14 cellular contexts compared by ENCODE assay signal in the genomic region with DNA sequence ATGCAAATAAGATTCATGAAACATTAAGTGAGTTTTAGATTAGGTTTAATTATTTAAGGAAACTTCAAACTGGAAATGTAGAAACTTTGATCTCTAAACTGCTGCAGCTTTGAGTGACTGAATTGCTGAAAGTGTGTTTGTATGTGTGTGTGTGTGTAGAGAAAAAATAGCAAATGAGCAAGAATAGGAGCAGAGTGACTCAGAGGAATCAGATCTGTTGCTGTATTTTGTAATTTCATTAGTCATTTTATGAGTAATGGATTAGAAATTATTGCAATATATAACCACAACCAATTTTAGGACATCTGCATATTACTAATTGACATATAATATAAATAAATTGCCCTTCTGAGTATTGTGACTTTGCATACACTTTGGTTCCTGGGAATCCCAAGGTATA. TPM values are rescaled to one million over a fixed set of nuclear protein-coding genes. Genes with fewer than 3 reads are reported as not detected.
DNase-seq lines count a peak whose midpoint lies in the region; ATAC-seq and TF ChIP-seq lines count a peak whose summit lies in the region.
"Had no signal": no experiment of that assay in that cellular context is flagged by ENCODE, and none has a peak within 500 bp of the region (broad histone marks: within the 10 kb centered on the region; RNA-seq: fewer than 3 reads in every experiment).

No MANE protein-coding gene starts in this region.

- H3K9me3 ChIP-seq in adipocyte (ENCODE audit: control insufficient read depth, low read length) (no peaks in the 10 kb centered on the region), spleen (no peaks in the 10 kb centered on the region)
- H3K9me3 ChIP-seq: A549, SJSA1 had no signal

- TF ChIP-seq POLR2A in spleen (IDR thresholded peaks at IDR 0.05): no peak

- peak; percentile 82 for DNase-seq in adipocyte (ENCODE audit: low read depth)
- DNase-seq in fibroblast of the conjunctiva (ENCODE audit: low read depth): peak; percentile 41
- DNase-seq in spleen: no peak
- DNase-seq in effector memory CD8-positive, alpha-beta T cell: no peak
- DNase-seq in G401 (ENCODE audit: low spot score): no peak
- DNase-seq: activated gamma-delta T cell, caudate nucleus, erythroblast, NCI-H2171 treated with DMSO at 0.1 percent for 48 hours had no signal

- H3K4me3 ChIP-seq in ACC112 (ENCODE audit: low read depth, low read length) (peak overlapping the region; percentile 15; the same call in 1 of the 2 replicates), adipocyte (ENCODE audit: low read length) (no peak overlapping the region), spleen (no peak overlapping the region)
- H3K4me3 ChIP-seq: A549, SJSA1 had no signal

- H3K27ac Mint-ChIP-seq in effector memory CD8-positive, alpha-beta T cell: no peak overlapping the region

- H3K4me1 ChIP-seq in ACC112 (ENCODE audit: control insufficient read depth, insufficient read depth, low read length, unreplicated experiment) (peaks cover 36% of the 10 kb centered on the region), adipocyte (ENCODE audit: control insufficient read depth, insufficient read depth, low read length) (peaks cover 26% of the 10 kb centered on the region), spleen (no peaks in the 10 kb centered on the region)
- H3K4me1 ChIP-seq: A549, SJSA1 had no signal

- H3K9me3 Mint-ChIP-seq in effector memory CD8-positive, alpha-beta T cell: no peaks in the 10 kb centered on the region

- H3K27me3 Mint-ChIP-seq in effector memory CD8-positive, alpha-beta T cell: no peaks in the 10 kb centered on the region

- intact Hi-C loops in spleen (cut with DNase I; ENCODE audit: low total_unique reads): no loop called here

- no peaks in the 10 kb centered on the region for H3K79me2 ChIP-seq in ACC112 (ENCODE audit: control insufficient read depth, insufficient read depth, low read length, unreplicated experiment)

- H3K27ac ChIP-seq in ACC112 (ENCODE audit: low read depth, low read length) (peak overlapping the region; percentile 43), spleen (no peak overlapping the region)
- H3K27ac ChIP-seq: A549, SJSA1 had no signal

- no peaks in the 10 kb centered on the region for H3K36me3 Mint-ChIP-seq in effector memory CD8-positive, alpha-beta T cell (ENCODE audit: insufficient read depth)

- no peaks in the 10 kb centered on the region for H3K4me1 Mint-ChIP-seq in effector memory CD8-positive, alpha-beta T cell (ENCODE audit: low read depth in 2 of 2)

- H3K36me3 ChIP-seq in ACC112 (ENCODE audit: insufficient read depth, low read length): no peaks in the 10 kb centered on the region
- H3K36me3 ChIP-seq in adipocyte (ENCODE audit: control insufficient read depth, insufficient read depth, low read length, severe bottlenecking): no peaks in the 10 kb centered on the region
- H3K36me3 ChIP-seq in spleen: no peaks in the 10 kb centered on the region
- H3K36me3 ChIP-seq: SJSA1 had no signal

- ATAC-seq in GM19452 (IDR thresholded peaks at IDR 0.05; ENCODE audit: unreplicated experiment) (peak; percentile 47), GM19324 (IDR thresholded peaks at IDR 0.05; ENCODE audit: low FRiP score, unreplicated experiment) (no peak)
- ATAC-seq in effector memory CD8-positive, alpha-beta T cell (replicated peaks): no peak
- ATAC-seq: A549 had no signal

- TF ChIP-seq CTCF in spleen (IDR thresholded peaks at IDR 0.05 in 8 of 11, conservative IDR thresholded peaks at IDR 0.05 in 3 of 11): no peak

- H2AFZ ChIP-seq in ACC112 (ENCODE audit: low read length, unreplicated experiment): no peak overlapping the region

- no peak overlapping the region for H3K9ac ChIP-seq in adipocyte (ENCODE audit: low read length)

- in situ Hi-C loops in G401 (cut with HindIII; ENCODE audit: low sequenced_read_pairs): no loop called here

- H3K27me3 ChIP-seq in ACC112 (ENCODE audit: insufficient read depth, low read length) (no peaks in the 10 kb centered on the region), adipocyte (replicated peaks; ENCODE audit: control insufficient read depth, insufficient read depth, low read length) (no peaks in the 10 kb centered on the region), spleen (replicated peaks in 1 of 7) (no peaks in the 10 kb centered on the region)
- H3K27me3 ChIP-seq: SJSA1 had no signal

- no peak overlapping the region for H3K4me3 Mint-ChIP-seq in effector memory CD8-positive, alpha-beta T cell

RNA-seq across cellular contexts. Expression of a gene that starts 52.8 kb away (rescaled TPM):
- total RNA-seq in spleen: 10 to 100 TPM; 32.1 to 58.2 (median 47.0) TPM
- 10 to 100 TPM; 10.8 to 11.3 (median 11.2) TPM for polyA plus RNA-seq in spleen
- not detected in 2 replicates for total RNA-seq in G401 (2014; rRNA removed; shearing (Covaris generic))

Comparison
In these comparisons a context has a peak if more than half of its experiments do, and no peak if none do; other contexts are left out.
1. DNase-seq: peak in adipocyte (single experiment) and fibroblast of the conjunctiva (single experiment); none in spleen (single experiment), effector memory CD8-positive, alpha-beta T cell (0 of 3) and G401 (single experiment).
2. RNA of a gene that starts 52.8 kb away (total RNA-seq): 32.1 to 58.2 TPM in spleen; not detected in G401; every median in the first group is over 10 times any median in the second.